ENCODE assay signal across 8 cellular contexts in genomic region chr1:3898994-3899775, GRCh38. TPM values are rescaled to one million over a fixed set of nuclear protein-coding genes. Genes with fewer than 3 reads are reported as not detected.
DNase-seq lines count a peak whose midpoint lies in the region; ATAC-seq, FAIRE-seq and TF ChIP-seq lines count a peak whose summit lies in the region.

No MANE protein-coding gene starts in this region.

- peak overlapping the region; percentile 56 for H3K27ac ChIP-seq in iPS-18a (ENCODE audit: low read length)
- H3K27ac ChIP-seq in stomach smooth muscle (ENCODE audit: low read length), result peak overlapping the region; percentile 90

- H3K36me3 ChIP-seq in iPS-18a (ENCODE audit: control insufficient read depth, low read depth, low read length) (no peaks in the 10 kb centered on the region), stomach smooth muscle (ENCODE audit: control insufficient read depth in 2 of 2, insufficient read depth in 2 of 2, low read length in 2 of 2) (peaks cover 0 to 5% of the 10 kb centered on the region in 2 donors)

- H3K9me3 Mint-ChIP-seq in activated T-helper 1 cell treated with anti-CD3 and anti-CD28 coated beads, Interleukin-12 subunit alpha, Interleukin-12 subunit beta, Interleukin-2, Interleukin-4 antibody, amounts not matched to agents 30 ng/mL and 10 ng/mL and 1 ng/mL, durations not matched to agents 14 hours and 24 hours and 36 hours, result peaks cover 18% of the 10 kb centered on the region

- FAIRE-seq in H54 (lab: Jason Lieb, UNC), result no peak

- peak overlapping the region; percentile 81 for H3K9ac ChIP-seq in iPS-18a (ENCODE audit: low read length)
- H3K9ac ChIP-seq in stomach smooth muscle (ENCODE audit: low read length in 2 of 2), result peak overlapping the region; percentile 74 to 80

- H3K4me1 ChIP-seq in iPS-18a (ENCODE audit: control insufficient read depth, low read depth, low read length) (no peaks in the 10 kb centered on the region), stomach smooth muscle (ENCODE audit: control insufficient read depth, insufficient read depth, low read length) (peaks cover 21% of the 10 kb centered on the region)

- peaks cover 16% of the 10 kb centered on the region for H3K36me3 Mint-ChIP-seq in activated T-helper 1 cell treated with anti-CD3 and anti-CD28 coated beads, Interleukin-12 subunit alpha, Interleukin-12 subunit beta, Interleukin-2, Interleukin-4 antibody, amounts not matched to agents 30 ng/mL and 10 ng/mL and 1 ng/mL, durations not matched to agents 14 hours and 24 hours and 36 hours (ENCODE audit: low read depth)

- H3K9me3 ChIP-seq in iPS-18a (ENCODE audit: control insufficient read depth, low read depth, low read length) (no peaks in the 10 kb centered on the region), stomach smooth muscle (ENCODE audit: control insufficient read depth in 2 of 2, low read length in 2 of 2) (peaks cover 0 to 7% of the 10 kb centered on the region in 2 donors)

- TF ChIP-seq POLR2A in H54 (IDR thresholded peaks at IDR 0.05; ENCODE audit: low read depth, low read length), result no peak

- H3K4me3 ChIP-seq in AG09309 (ENCODE audit: control insufficient read depth, low read depth, low read length), result peak overlapping the region; percentile 83
- H3K4me3 ChIP-seq in iPS-18a (ENCODE audit: low read length), result peak overlapping the region; percentile 92
- H3K4me3 ChIP-seq in stomach smooth muscle (ENCODE audit: low read length in 2 of 2), result peak overlapping the region; percentile 74 to 93

- peak overlapping the region; percentile 90 for H3K4me3 Mint-ChIP-seq in activated T-helper 1 cell treated with anti-CD3 and anti-CD28 coated beads, Interleukin-12 subunit alpha, Interleukin-12 subunit beta, Interleukin-2, Interleukin-4 antibody, amounts not matched to agents 30 ng/mL and 10 ng/mL and 1 ng/mL, durations not matched to agents 14 hours and 24 hours and 36 hours

- intact Hi-C loops in activated T-helper 1 cell treated with anti-CD3 and anti-CD28 coated beads, Interleukin-12 subunit alpha, Interleukin-12 subunit beta, Interleukin-2, Interleukin-4 antibody, amounts not matched to agents 30 ng/mL and 10 ng/mL and 1 ng/mL, durations not matched to agents 14 hours and 24 hours and 36 hours (cut with micrococcal nuclease), result no loop called here

- ATAC-seq in GM21447 (IDR thresholded peaks at IDR 0.05; ENCODE audit: unreplicated experiment), result no peak

- DNase-seq in AG09309 (ENCODE audit: low read depth) (no peak), H54 (ENCODE audit: insufficient read length, low spot score) (peak; percentile 29), KG1 (lab: John Stamatoyannopoulos, UW) (no peak), AML-193 (lab: John Stamatoyannopoulos, UW) (no peak)
- DNase-seq in activated T-helper 1 cell treated with anti-CD3 and anti-CD28 coated beads, Interleukin-12 subunit alpha, Interleukin-12 subunit beta, Interleukin-2, Interleukin-4 antibody, amounts not matched to agents 30 ng/mL and 10 ng/mL and 1 ng/mL, durations not matched to agents 14 hours and 24 hours and 36 hours (ENCODE audit: low spot score), result no peak

- no peaks in the 10 kb centered on the region for H3K27me3 Mint-ChIP-seq in activated T-helper 1 cell treated with anti-CD3 and anti-CD28 coated beads, Interleukin-12 subunit alpha, Interleukin-12 subunit beta, Interleukin-2, Interleukin-4 antibody, amounts not matched to agents 30 ng/mL and 10 ng/mL and 1 ng/mL, durations not matched to agents 14 hours and 24 hours and 36 hours (ENCODE audit: insufficient read depth)

- H3K27me3 ChIP-seq in iPS-18a (ENCODE audit: control insufficient read depth, insufficient read depth, low read length) (no peaks in the 10 kb centered on the region), stomach smooth muscle (ENCODE audit: control insufficient read depth in 1 of 2, insufficient read depth in 2 of 2, low read length in 2 of 2) (no peaks in the 10 kb centered on the region)

- H3K4me1 Mint-ChIP-seq in activated T-helper 1 cell treated with anti-CD3 and anti-CD28 coated beads, Interleukin-12 subunit alpha, Interleukin-12 subunit beta, Interleukin-2, Interleukin-4 antibody, amounts not matched to agents 30 ng/mL and 10 ng/mL and 1 ng/mL, durations not matched to agents 14 hours and 24 hours and 36 hours (ENCODE audit: low read depth), result peaks cover 49% of the 10 kb centered on the region

- peak overlapping the region; percentile 79 for H3K27ac Mint-ChIP-seq in activated T-helper 1 cell treated with anti-CD3 and anti-CD28 coated beads, Interleukin-12 subunit alpha, Interleukin-12 subunit beta, Interleukin-2, Interleukin-4 antibody, amounts not matched to agents 30 ng/mL and 10 ng/mL and 1 ng/mL, durations not matched to agents 14 hours and 24 hours and 36 hours

- TF ChIP-seq CTCF in AG09309 (IDR thresholded peaks at IDR 0.05; ENCODE audit: control insufficient read depth, insufficient read depth, low read depth, low read length, missing control alignments), result peak; percentile 20

RNA-seq across cellular contexts. Expression of gene C1orf174, which starts 0.9 kb away (rescaled TPM):
- total RNA-seq in activated T-helper 1 cell treated with anti-CD3 and anti-CD28 coated beads, Interleukin-12 subunit alpha, Interleukin-12 subunit beta, Interleukin-2, Interleukin-4 antibody, amounts not matched to agents 30 ng/mL and 10 ng/mL and 1 ng/mL, durations not matched to agents 14 hours and 24 hours and 36 hours, result 45.1 TPM in 2 replicates

RNA-seq across cellular contexts. Expression of gene DFFB, which starts 41.9 kb away (rescaled TPM):
- total RNA-seq in activated T-helper 1 cell treated with anti-CD3 and anti-CD28 coated beads, Interleukin-12 subunit alpha, Interleukin-12 subunit beta, Interleukin-2, Interleukin-4 antibody, amounts not matched to agents 30 ng/mL and 10 ng/mL and 1 ng/mL, durations not matched to agents 14 hours and 24 hours and 36 hours, result 13.7 and 15.8 TPM in 2 replicates

RNA-seq across cellular contexts. Expression of gene CEP104, which starts 42.2 kb away (rescaled TPM):
- total RNA-seq in activated T-helper 1 cell treated with anti-CD3 and anti-CD28 coated beads, Interleukin-12 subunit alpha, Interleukin-12 subunit beta, Interleukin-2, Interleukin-4 antibody, amounts not matched to agents 30 ng/mL and 10 ng/mL and 1 ng/mL, durations not matched to agents 14 hours and 24 hours and 36 hours, result 43.4 and 55.5 TPM in 2 replicates
